In genomic region chr17:47968836-47969235, GRCh38 we compare ENCODE assay signal across 29 cellular contexts. TPM values are rescaled to one million over a fixed set of nuclear protein-coding genes. Genes with fewer than 3 reads are reported as not detected.
"Had no signal": no experiment of that assay in that cellular context is flagged by ENCODE, and none has a peak within 500 bp of the region (broad histone marks: within the 10 kb centered on the region; RNA-seq: fewer than 3 reads in every experiment).

No MANE protein-coding gene starts in this region.

- H3K27me3 ChIP-seq: dorsolateral prefrontal cortex, heart right ventricle, neutrophil, testis, tibial artery had no signal

- H3K9ac ChIP-seq: parathyroid adenoma had no signal

- H3K4me3 ChIP-seq: dorsolateral prefrontal cortex, heart right ventricle, lower lobe of right lung, smooth muscle cell, testis, tibial artery had no signal

- ATAC-seq: esophagus mucosa; heart right ventricle; left ventricle myocardium superior; lower lobe of right lung; natural killer cell; sciatic nerve; stimulated activated naive CD8-positive, alpha-beta T cell treated with anti-CD3 and anti-CD28 coated beads, Interleukin-15, Interleukin-2, amounts not matched to agents 100 U/mL and 50 U/mL, for 24 hours had no signal

- H3K79me2 ChIP-seq: parathyroid adenoma had no signal

- DNase-seq: dorsolateral prefrontal cortex; effector CD4-positive, alpha-beta T cell; foreskin melanocyte; glutamatergic neuron; heart right ventricle; hypothalamus; immature natural killer cell; left ventricle myocardium superior; lower lobe of right lung; natural killer cell; stimulated activated CD4-positive, alpha-beta T cell treated with anti-CD3 and anti-CD28 coated beads, Interleukin-12 subunit alpha, Interleukin-12 subunit beta, amount 100 ng/mL, for 4 hours; stimulated activated CD4-positive, alpha-beta T cell treated with anti-CD3 and anti-CD28 coated beads, Interleukin-1b, Interleukin-23, amount 100 ng/mL, for 48 hours; stimulated activated CD4-positive, alpha-beta T cell treated with anti-CD3 and anti-CD28 coated beads, Interleukin-4, amount 100 ng/mL, for 1 hour; stimulated activated CD8-positive, alpha-beta memory T cell treated with anti-CD3 and anti-CD28 coated beads, Interleukin-4, amount 100 ng/mL, for 48 hours; stimulated activated naive CD8-positive, alpha-beta T cell treated with anti-CD3 and anti-CD28 coated beads, Interleukin-15, Interleukin-2, amounts not matched to agents 100 U/mL and 50 U/mL, for 24 hours; substantia nigra; testis; tibial artery had no signal

- FAIRE-seq: colon, keratinocyte had no signal

- H2AFZ ChIP-seq: parathyroid adenoma had no signal

- H3K9me3 ChIP-seq: heart right ventricle, lower lobe of right lung, neutrophil, testis, tibial artery had no signal

- H3K27ac ChIP-seq: dorsolateral prefrontal cortex, heart right ventricle, lower lobe of right lung, neutrophil, parathyroid adenoma, tibial artery had no signal

RNA-seq across cellular contexts. Expression of gene PRR15L, which starts 11.2 kb away (rescaled TPM):
- total RNA-seq: cerebellum, heart right ventricle, left ventricle myocardium superior, mononuclear cell, natural killer cell, osteoblast, sciatic nerve, smooth muscle cell had no signal
- polyA plus RNA-seq: heart right ventricle, neural cell, smooth muscle cell had no signal
